ENCODE assay signal across 29 cellular contexts in the genomic region with DNA sequence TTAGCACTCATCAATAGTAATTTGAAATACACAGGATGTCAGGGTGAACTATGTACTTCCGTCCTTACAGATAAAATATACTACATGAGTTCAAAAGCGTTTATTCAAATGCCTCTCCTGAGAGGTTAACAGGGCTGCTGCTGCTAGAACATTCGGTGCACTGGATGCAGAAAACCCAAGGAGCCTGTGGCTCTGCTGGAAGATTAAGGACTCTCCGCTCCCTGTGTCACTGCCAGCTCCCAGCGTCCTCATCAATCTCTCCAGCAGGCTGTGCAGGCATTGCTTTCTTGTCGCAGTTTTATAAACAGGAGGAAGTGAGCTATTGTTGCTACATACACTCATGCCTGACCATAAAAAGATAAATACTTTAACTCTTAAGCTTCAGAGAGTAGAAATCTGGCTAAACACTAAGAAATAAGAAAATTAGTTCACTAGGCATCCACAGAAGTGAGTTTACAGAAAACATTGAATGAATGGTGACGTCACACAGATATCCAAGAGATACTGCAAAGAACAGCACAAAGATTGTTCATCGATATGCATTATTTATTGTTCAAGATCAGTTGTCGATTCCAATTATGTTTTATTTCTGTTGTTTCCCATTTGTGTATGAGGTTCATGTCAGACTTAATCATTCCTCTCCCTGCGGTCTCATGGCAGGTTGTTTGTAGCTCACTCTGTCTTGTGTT.
A peak's percentile ranks its signal among the peaks of the same experiment; 100 is the strongest.
DNase-seq lines count a peak whose midpoint lies in the region; ATAC-seq and TF ChIP-seq lines count a peak whose summit lies in the region.
"Had no signal": no experiment of that assay in that cellular context is flagged by ENCODE, and none has a peak within 500 bp of the region (broad histone marks: within the 10 kb centered on the region; RNA-seq: fewer than 3 reads in every experiment).

No MANE protein-coding gene starts in this region.

- H3K4me3 Mint-ChIP-seq in endodermal cell (no peak overlapping the region), mesothelial cell of epicardium (peak overlapping the region; percentile 2)
- H3K4me3 Mint-ChIP-seq: activated naive CD4-positive, alpha-beta T cell treated with anti-CD3 and anti-CD28 coated beads, Interleukin-2, amount 50 U/mL, for 24 hours; natural killer cell had no signal

- H3K4me3 ChIP-seq in left ventricle myocardium inferior (no peak overlapping the region), endodermal cell (ENCODE audit: low read length) (no peak overlapping the region), aorta (ENCODE audit: low read length in 2 of 2) (no peak overlapping the region)
- H3K4me3 ChIP-seq: breast epithelium, GM12878, MG63, mucosa of descending colon, ovary, SJCRH30, spleen, stomach, thyroid gland had no signal

- DNase-seq in left ventricle myocardium inferior, result no peak
- no peak for DNase-seq in Right ventricle myocardium superior
- no peak for DNase-seq in endodermal cell
- DNase-seq in mesothelial cell of epicardium (ENCODE audit: low spot score in 2 of 2, unreplicated experiment in 2 of 2), result no peak
- DNase-seq in aorta, result no peak
- no peak for DNase-seq in GM10266 (ENCODE audit: extremely low spot score)
- DNase-seq: activated CD4-positive, alpha-beta T cell treated with anti-CD3 and anti-CD28 coated beads for 48 hours; activated CD8-positive, alpha-beta memory T cell treated with anti-CD3 and anti-CD28 coated beads for 24 hours; DMS 273 treated with DMSO at 0.1 percent for 48 hours; EL; KG1; MG63; mucosa of descending colon; natural killer cell; NCI-H2029; ovary; SJCRH30; spleen; stomach; SW 1271; T1000; thyroid gland; WERI-Rb-1 had no signal

- no peak overlapping the region for H3K9ac ChIP-seq in endodermal cell (ENCODE audit: extremely low read depth, low read length, poor library complexity, severe bottlenecking)

- H3K9me3 ChIP-seq in left ventricle myocardium inferior (replicated peaks) (no peaks in the 10 kb centered on the region), endodermal cell (ENCODE audit: control insufficient read depth, low read length) (no peaks in the 10 kb centered on the region), aorta (ENCODE audit: control insufficient read depth, low read length) (no peaks in the 10 kb centered on the region)
- H3K9me3 ChIP-seq: breast epithelium, MG63, mucosa of descending colon, ovary, SJCRH30, spleen, stomach, thyroid gland had no signal

- H3K4me1 Mint-ChIP-seq in endodermal cell, result peaks cover 28% of the 10 kb centered on the region
- H3K4me1 Mint-ChIP-seq in mesothelial cell of epicardium, result peaks cover 52% of the 10 kb centered on the region
- H3K4me1 Mint-ChIP-seq: activated naive CD4-positive, alpha-beta T cell treated with anti-CD3 and anti-CD28 coated beads, Interleukin-2, amount 50 U/mL, for 24 hours; natural killer cell had no signal

- WGBS in endodermal cell (ENCODE audit: insufficient coverage in 1 of 2, insufficient read length in 1 of 2), 2 experiments, result 88 to 95% methylated on average over 8 to 10 of the region's 10 CpGs
- WGBS in aorta, 2 donors, result 25 to 26% methylated on average over 10 of the region's 10 CpGs

- H3K9me3 Mint-ChIP-seq in endodermal cell (no peaks in the 10 kb centered on the region), mesothelial cell of epicardium (no peaks in the 10 kb centered on the region)
- H3K9me3 Mint-ChIP-seq: activated naive CD4-positive, alpha-beta T cell treated with anti-CD3 and anti-CD28 coated beads, Interleukin-2, amount 50 U/mL, for 24 hours; natural killer cell had no signal

- no peak overlapping the region for H3K27ac Mint-ChIP-seq in endodermal cell
- peak overlapping the region; percentile 23 for H3K27ac Mint-ChIP-seq in mesothelial cell of epicardium
- H3K27ac Mint-ChIP-seq: activated naive CD4-positive, alpha-beta T cell treated with anti-CD3 and anti-CD28 coated beads, Interleukin-2, amount 50 U/mL, for 24 hours; natural killer cell had no signal

- H3K27ac ChIP-seq in left ventricle myocardium inferior (replicated peaks), result peak overlapping the region; percentile 9
- no peak overlapping the region for H3K27ac ChIP-seq in endodermal cell (ENCODE audit: low read depth, low read length)
- no peak overlapping the region for H3K27ac ChIP-seq in aorta (ENCODE audit: low read depth in 1 of 2, low read length in 2 of 2)
- H3K27ac ChIP-seq: breast epithelium, epithelial cell of prostate, ovary, SJCRH30, spleen, stomach, thyroid gland, WERI-Rb-1 had no signal

- ATAC-seq in Right ventricle myocardium superior (ENCODE audit: poor library complexity) (no peak), aorta (ENCODE audit: low FRiP score) (peak; percentile 11), HG02973 (IDR thresholded peaks at IDR 0.05; ENCODE audit: unreplicated experiment) (no peak), GM18502 (IDR thresholded peaks at IDR 0.05; ENCODE audit: poor library complexity, unreplicated experiment) (no peak)
- ATAC-seq: GM12878, mucosa of descending colon, natural killer cell had no signal

- H3K27me3 Mint-ChIP-seq in endodermal cell (ENCODE audit: insufficient read depth), result no peaks in the 10 kb centered on the region
- H3K27me3 Mint-ChIP-seq in mesothelial cell of epicardium (ENCODE audit: low read depth), result peaks cover 2% of the 10 kb centered on the region

- H3K4me1 ChIP-seq in left ventricle myocardium inferior (peaks cover 51% of the 10 kb centered on the region), endodermal cell (ENCODE audit: control insufficient read depth, insufficient read depth, low read length) (peaks cover 2% of the 10 kb centered on the region), aorta (ENCODE audit: control insufficient read depth in 1 of 2, insufficient read depth in 2 of 2, low read length in 2 of 2) (no peaks in the 10 kb centered on the region)
- H3K4me1 ChIP-seq: breast epithelium, SJCRH30 had no signal

- intact Hi-C loops in left ventricle myocardium inferior (cut with micrococcal nuclease), result no loop called here
- intact Hi-C loops in Right ventricle myocardium superior (cut with DNase I), result no loop called here
- intact Hi-C loops in aorta (cut with DNase I), result no loop called here

- H3K36me3 ChIP-seq in left ventricle myocardium inferior (no peaks in the 10 kb centered on the region), endodermal cell (ENCODE audit: control insufficient read depth, insufficient read depth, low read length) (no peaks in the 10 kb centered on the region), aorta (ENCODE audit: control insufficient read depth in 1 of 2, insufficient read depth in 2 of 2, low read length in 1 of 2) (no peaks in the 10 kb centered on the region)
- H3K36me3 ChIP-seq: breast epithelium, MG63, ovary, SJCRH30, spleen, stomach, thyroid gland, WERI-Rb-1 had no signal

- no peaks in the 10 kb centered on the region for H3K36me3 Mint-ChIP-seq in endodermal cell (ENCODE audit: low read depth)
- H3K36me3 Mint-ChIP-seq in mesothelial cell of epicardium, result no peaks in the 10 kb centered on the region
- H3K36me3 Mint-ChIP-seq: activated naive CD4-positive, alpha-beta T cell treated with anti-CD3 and anti-CD28 coated beads, Interleukin-2, amount 50 U/mL, for 24 hours; natural killer cell had no signal

- TF ChIP-seq CTCF in left ventricle myocardium inferior (IDR thresholded peaks at IDR 0.05; ENCODE audit: borderline replicate concordance), result no peak
- TF ChIP-seq CTCF in endodermal cell (conservative IDR thresholded peaks at IDR 0.05), result peak; percentile 26
- TF ChIP-seq CTCF in mesothelial cell of epicardium (IDR thresholded peaks at IDR 0.05; ENCODE audit: unreplicated experiment), result no peak
- no peak for TF ChIP-seq CTCF in GM10266 (IDR thresholded peaks at IDR 0.05; ENCODE audit: control insufficient read depth, insufficient read depth, low read depth, missing control alignments)

- H3K27me3 ChIP-seq in left ventricle myocardium inferior (ENCODE audit: low read depth), result no peaks in the 10 kb centered on the region
- H3K27me3 ChIP-seq in endodermal cell (ENCODE audit: control insufficient read depth, insufficient read depth, low read length, poor library complexity, severe bottlenecking), result no peaks in the 10 kb centered on the region
- H3K27me3 ChIP-seq in aorta (ENCODE audit: control insufficient read depth in 1 of 2, insufficient read depth in 2 of 2, low read length in 1 of 2), result no peaks in the 10 kb centered on the region
- H3K27me3 ChIP-seq: breast epithelium, MG63, ovary, SJCRH30, stomach, thyroid gland had no signal
